14 cellular contexts compared by ENCODE assay signal in genomic region chr16:57036945-57037344, GRCh38. TPM values are rescaled to one million over a fixed set of nuclear protein-coding genes. Genes with fewer than 3 reads are reported as not detected.
DNase-seq lines count a peak whose midpoint lies in the region; ATAC-seq lines count a peak whose summit lies in the region.
"Had no signal": no experiment of that assay in that cellular context is flagged by ENCODE, and none has a peak within 500 bp of the region (broad histone marks: within the 10 kb centered on the region; RNA-seq: fewer than 3 reads in every experiment).

No MANE protein-coding gene starts in this region.

- H3K27me3 Mint-ChIP-seq in activated naive CD4-positive, alpha-beta T cell treated with anti-CD3 and anti-CD28 coated beads, Interleukin-2, amount 50 U/mL, for 24 hours: no peaks in the 10 kb centered on the region
- H3K27me3 Mint-ChIP-seq in T-helper 2 cell treated with Interferon-gamma antibody and Interleukin-4, amounts not matched to agents 5 μg/mL and 100 μg/mL, for 36 hours (ENCODE audit: low read depth): no peaks in the 10 kb centered on the region
- H3K27me3 Mint-ChIP-seq in immature natural killer cell (ENCODE audit: low read depth in 3 of 3): peaks cover 2 to 24% (median 7%) of the 10 kb centered on the region in 3 donors

- H3K36me3 ChIP-seq in aorta (ENCODE audit: control insufficient read depth in 1 of 2, insufficient read depth in 2 of 2, low read length in 1 of 2): no peaks in the 10 kb centered on the region

- no peak for ATAC-seq in aorta (ENCODE audit: low FRiP score)
- ATAC-seq: left lobe of liver, psoas muscle had no signal

- DNase-seq in activated naive CD4-positive, alpha-beta T cell treated with anti-CD3 and anti-CD28 coated beads, Interleukin-2, amount 50 U/mL, for 16 hours: no peak
- DNase-seq in T-helper 2 cell treated with Interferon-gamma antibody and Interleukin-4, amounts not matched to agents 5 μg/mL and 100 μg/mL, for 36 hours (ENCODE audit: low spot score): no peak
- no peak for DNase-seq in immature natural killer cell
- peak; percentile 30 to 42 for DNase-seq in aorta
- DNase-seq in GM03348 (ENCODE audit: low spot score): no peak
- no peak for DNase-seq in CD1c-positive myeloid dendritic cell (ENCODE audit: extremely low spot score)
- DNase-seq in SKM-1 (lab: John Stamatoyannopoulos, UW; ENCODE audit: unreplicated experiment): no peak
- DNase-seq: activated CD8-positive, alpha-beta memory T cell treated with anti-CD3 and anti-CD28 coated beads for 24 hours; hypothalamus; psoas muscle; SHP77; stimulated activated CD4-positive, alpha-beta T cell treated with anti-CD3 and anti-CD28 coated beads, Interleukin-12 subunit alpha, Interleukin-12 subunit beta, amount 100 ng/mL, for 4 hours had no signal

- no peaks in the 10 kb centered on the region for H3K9me3 ChIP-seq in aorta (ENCODE audit: control insufficient read depth, low read length)
- H3K9me3 ChIP-seq: psoas muscle had no signal

- H3K27ac Mint-ChIP-seq in activated naive CD4-positive, alpha-beta T cell treated with anti-CD3 and anti-CD28 coated beads, Interleukin-2, amount 50 U/mL, for 24 hours: peak overlapping the region; percentile 89
- H3K27ac Mint-ChIP-seq in T-helper 2 cell treated with Interferon-gamma antibody and Interleukin-4, amounts not matched to agents 5 μg/mL and 100 μg/mL, for 36 hours: peak overlapping the region; percentile 75
- H3K27ac Mint-ChIP-seq in immature natural killer cell: peak overlapping the region; percentile 93 to 99 (median 96)

- no peaks in the 10 kb centered on the region for H3K27me3 ChIP-seq in aorta (ENCODE audit: control insufficient read depth in 1 of 2, insufficient read depth in 2 of 2, low read length in 1 of 2)

- intact Hi-C loops in aorta (cut with DNase I): no loop called here

- no peaks in the 10 kb centered on the region for H3K4me1 ChIP-seq in aorta (ENCODE audit: control insufficient read depth in 1 of 2, insufficient read depth in 2 of 2, low read length in 2 of 2)
- H3K4me1 ChIP-seq: psoas muscle had no signal

- no peak overlapping the region for H3K4me3 ChIP-seq in aorta (ENCODE audit: low read length in 2 of 2)
- H3K4me3 ChIP-seq: psoas muscle had no signal

- H3K9me3 Mint-ChIP-seq in activated naive CD4-positive, alpha-beta T cell treated with anti-CD3 and anti-CD28 coated beads, Interleukin-2, amount 50 U/mL, for 24 hours: no peaks in the 10 kb centered on the region
- H3K9me3 Mint-ChIP-seq in T-helper 2 cell treated with Interferon-gamma antibody and Interleukin-4, amounts not matched to agents 5 μg/mL and 100 μg/mL, for 36 hours: no peaks in the 10 kb centered on the region
- no peaks in the 10 kb centered on the region for H3K9me3 Mint-ChIP-seq in immature natural killer cell

- peaks cover 77% of the 10 kb centered on the region for H3K4me1 Mint-ChIP-seq in activated naive CD4-positive, alpha-beta T cell treated with anti-CD3 and anti-CD28 coated beads, Interleukin-2, amount 50 U/mL, for 24 hours
- H3K4me1 Mint-ChIP-seq in T-helper 2 cell treated with Interferon-gamma antibody and Interleukin-4, amounts not matched to agents 5 μg/mL and 100 μg/mL, for 36 hours (ENCODE audit: low read depth): peaks cover 49% of the 10 kb centered on the region
- H3K4me1 Mint-ChIP-seq in immature natural killer cell: peaks cover 89 to 94% of the 10 kb centered on the region in 2 donors

- H3K36me3 Mint-ChIP-seq in activated naive CD4-positive, alpha-beta T cell treated with anti-CD3 and anti-CD28 coated beads, Interleukin-2, amount 50 U/mL, for 24 hours: peaks cover 31% of the 10 kb centered on the region
- H3K36me3 Mint-ChIP-seq in T-helper 2 cell treated with Interferon-gamma antibody and Interleukin-4, amounts not matched to agents 5 μg/mL and 100 μg/mL, for 36 hours (ENCODE audit: low read depth): peaks cover 79% of the 10 kb centered on the region
- H3K36me3 Mint-ChIP-seq in immature natural killer cell: peaks cover 28 to 71% (median 44%) of the 10 kb centered on the region in 3 donors

- H3K27ac ChIP-seq in aorta (ENCODE audit: low read depth in 1 of 2, low read length in 2 of 2): no peak overlapping the region
- H3K27ac ChIP-seq: psoas muscle had no signal

- WGBS in aorta, 2 donors: 58 to 65% methylated on average over 7 of the region's 7 CpGs

- H3K4me3 Mint-ChIP-seq in activated naive CD4-positive, alpha-beta T cell treated with anti-CD3 and anti-CD28 coated beads, Interleukin-2, amount 50 U/mL, for 24 hours: no peak overlapping the region
- H3K4me3 Mint-ChIP-seq in T-helper 2 cell treated with Interferon-gamma antibody and Interleukin-4, amounts not matched to agents 5 μg/mL and 100 μg/mL, for 36 hours: no peak overlapping the region
- H3K4me3 Mint-ChIP-seq in immature natural killer cell: peak overlapping the region; percentile 44 to 76 (median 60)

RNA-seq across cellular contexts. Expression of gene NLRC5, which starts 47.6 kb away (rescaled TPM):
- polyA plus RNA-seq in immature natural killer cell (100 to 1,000 TPM in 1 of 3 donors, 10 to 100 TPM in 2; 18.2 to 151 (median 32.8) TPM), aorta (10 to 100 TPM in 1 of 2 donors, 1 to 10 TPM in 1; 4.9 to 22.6 TPM)
- 10 to 100 TPM; 49.3 to 82.9 TPM for total RNA-seq in aorta

RNA-seq across cellular contexts. Expression of gene CPNE2, which starts 55.4 kb away (rescaled TPM):
- polyA plus RNA-seq in immature natural killer cell (10 to 100 TPM in 1 of 3 donors, 1 to 10 TPM in 2; 2.4 to 10.8 (median 5.8) TPM), aorta (10 to 100 TPM; 19.0 to 21.4 TPM)
- total RNA-seq in aorta: 10 to 100 TPM; 29.4 to 37.1 TPM

Comparison
In these comparisons a context has a peak if more than half of its experiments do, and no peak if none do; other contexts are left out.
1. H3K4me3 Mint-ChIP-seq: peak in immature natural killer cell (5 of 5); none in activated naive CD4-positive, alpha-beta T cell treated with anti-CD3 and anti-CD28 coated beads, Interleukin-2, amount 50 U/mL, for 24 hours (single experiment) and T-helper 2 cell treated with Interferon-gamma antibody and Interleukin-4, amounts not matched to agents 5 μg/mL and 100 μg/mL, for 36 hours (single experiment).
2. DNase-seq: peak in aorta (2 of 2); none in activated naive CD4-positive, alpha-beta T cell treated with anti-CD3 and anti-CD28 coated beads, Interleukin-2, amount 50 U/mL, for 16 hours (single experiment), T-helper 2 cell treated with Interferon-gamma antibody and Interleukin-4, amounts not matched to agents 5 μg/mL and 100 μg/mL, for 36 hours (single experiment), immature natural killer cell (0 of 3), GM03348 (single experiment), CD1c-positive myeloid dendritic cell (single experiment) and SKM-1 (single experiment).
3. Peak in every context shown above with its lines, with median percentiles within 50 percentile points of each other: H3K27ac Mint-ChIP-seq.